ENCODE assay signal across 24 cellular contexts in the genomic region with DNA sequence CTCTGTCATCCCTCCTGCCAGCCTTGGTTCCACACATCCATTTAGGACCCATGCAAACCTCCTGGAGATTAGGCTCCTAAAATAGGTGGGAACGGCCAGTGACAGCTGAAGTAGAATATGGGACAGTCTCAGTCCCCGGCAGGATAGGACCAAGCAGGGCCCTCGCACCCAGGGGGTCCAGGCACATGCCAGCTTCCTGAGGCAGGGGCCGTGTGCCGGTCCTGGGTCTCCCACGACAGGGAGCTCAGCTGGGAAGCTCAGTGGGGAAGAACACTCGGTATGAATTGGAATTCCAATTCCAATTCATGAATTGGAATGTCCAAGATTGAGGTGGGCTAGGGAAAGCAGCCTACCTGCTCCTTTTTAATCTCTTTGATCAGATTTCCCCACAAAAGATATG. TPM values are rescaled to one million over a fixed set of nuclear protein-coding genes. Genes with fewer than 3 reads are reported as not detected.
"Had no signal": no experiment of that assay in that cellular context is flagged by ENCODE, and none has a peak within 500 bp of the region (broad histone marks: within the 10 kb centered on the region; RNA-seq: fewer than 3 reads in every experiment).

No MANE protein-coding gene starts in this region.

- H3K9ac ChIP-seq: KMS-11, SK-N-SH had no signal

- H3K4me2 ChIP-seq: KMS-11, SK-N-SH had no signal

- H3K9me3 ChIP-seq: MG63, Peyer's patch, SK-N-SH had no signal

- FAIRE-seq: HepG2 had no signal

- DNase-seq: IMR-90, MG63, NCI-H1092, NCI-H1105 treated with DMSO at 0.1 percent for 48 hours, NCI-H1417 treated with DMSO at 0.1 percent for 48 hours, NCI-H146, NCI-H1694 treated with DMSO at 0.1 percent for 48 hours, NCI-H1930, NCI-H2081, NCI-H2107, NCI-H2227 treated with DMSO at 0.1 percent for 48 hours, NCI-H524, NCI-H526 treated with DMSO at 0.1 percent for 48 hours, NCI-H774, Peyer's patch, SHP77, SW 1271, T-cell had no signal

- H3K4me3 ChIP-seq: MG63, Peyer's patch had no signal

- H3K9me2 ChIP-seq: SK-N-SH had no signal

- H3K27ac ChIP-seq: KMS-11, Peyer's patch had no signal

- ATAC-seq: HepG2, T-cell had no signal

- H3K27me3 ChIP-seq: MG63, Peyer's patch had no signal

RNA-seq across cellular contexts. Expression of a gene that starts 54.3 kb away (rescaled TPM):
- total RNA-seq: IMR-90, NCI-H460, Peyer's patch, RPMI7951, SK-MEL-5, T-cell had no signal
- polyA plus RNA-seq: SK-N-SH had no signal
